23 cellular contexts compared by ENCODE assay signal in the genomic region with DNA sequence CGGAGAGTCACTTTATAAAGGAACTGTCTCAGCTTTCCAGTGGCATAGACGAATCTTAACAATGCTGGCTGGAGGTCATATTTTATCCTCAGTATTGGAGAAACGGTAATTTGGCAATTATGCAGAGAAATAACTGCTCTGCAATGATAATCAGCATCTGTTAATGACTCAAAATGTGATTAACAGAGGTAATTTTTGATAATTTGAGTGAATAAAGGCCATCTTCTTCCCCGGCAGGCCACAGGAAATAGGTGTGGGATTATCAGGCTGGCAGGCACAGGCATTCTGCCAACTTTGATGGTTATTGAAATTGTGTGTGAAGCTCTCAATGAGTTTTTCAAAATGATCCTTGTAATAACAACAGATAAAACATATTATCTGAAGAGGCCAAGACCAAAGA.
"Had no signal": no experiment of that assay in that cellular context is flagged by ENCODE, and none has a peak within 500 bp of the region (broad histone marks: within the 10 kb centered on the region; RNA-seq: fewer than 3 reads in every experiment).

No MANE protein-coding gene starts in this region.

- H3K36me3 ChIP-seq: gastroesophageal sphincter, heart left ventricle, sigmoid colon, stomach, suprapubic skin, uterus had no signal

- H3K4me3 ChIP-seq: gastroesophageal sphincter, heart left ventricle, sigmoid colon, smooth muscle cell, stomach, suprapubic skin, uterus had no signal

- H3K27me3 ChIP-seq: gastroesophageal sphincter, heart left ventricle, sigmoid colon, stomach, suprapubic skin, uterus had no signal

- H3K4me1 ChIP-seq: gastroesophageal sphincter, heart left ventricle, sigmoid colon, stomach, suprapubic skin, uterus had no signal

- DNase-seq: activated CD4-positive, alpha-beta memory T cell treated with anti-CD3 and anti-CD28 coated beads, Interleukin-2, amount 10 ng/mL, durations not matched to agents 7 days and 5 days; activated CD4-positive, alpha-beta T cell treated with anti-CD3 and anti-CD28 coated beads, Interleukin-2, amount 10 ng/mL, durations not matched to agents 24 days and 14 days; activated effector memory CD4-positive, alpha-beta T cell treated with Interleukin-2 at 50 U/mL for 16 hours; activated naive CD4-positive, alpha-beta T cell treated with anti-CD3 and anti-CD28 coated beads for 36 hours; activated naive CD8-positive, alpha-beta T cell treated with anti-CD3 and anti-CD28 coated beads, Interleukin-2, amount 10 ng/mL, durations not matched to agents 7 days and 5 days; activated T-cell treated with anti-CD3 and anti-CD28 coated beads, Interleukin-2, amount 50 U/mL, for 72 hours; amniotic stem cell; cerebellar nuclear complex; cortex of kidney; heart left ventricle; left ventricle myocardium superior; midbrain; natural killer cell; sigmoid colon; stimulated activated CD4-positive, alpha-beta T cell treated with anti-CD3 and anti-CD28 coated beads, Interleukin-15, amount 100 ng/mL, for 24 hours; stomach; trophoblast cell; uterus had no signal

- H3K4me2 ChIP-seq: smooth muscle cell had no signal

- ATAC-seq: activated T-cell treated with anti-CD3 and anti-CD28 coated beads, Interleukin-2, amount 50 U/mL, for 72 hours; gastroesophageal sphincter; heart left ventricle; left ventricle myocardium superior; natural killer cell; stimulated activated memory B cell treated with anti-CD40 and anti-IgM and Interleukin-4, amounts not matched to agents 10 μg/mL and 1 μg/mL and 100 μg/mL, for 72 hours had no signal

- H3K9me3 ChIP-seq: uterus had no signal

- H3K27ac ChIP-seq: epithelial cell of prostate, gastroesophageal sphincter, heart left ventricle, sigmoid colon, stomach, suprapubic skin had no signal
